In the genomic region with DNA sequence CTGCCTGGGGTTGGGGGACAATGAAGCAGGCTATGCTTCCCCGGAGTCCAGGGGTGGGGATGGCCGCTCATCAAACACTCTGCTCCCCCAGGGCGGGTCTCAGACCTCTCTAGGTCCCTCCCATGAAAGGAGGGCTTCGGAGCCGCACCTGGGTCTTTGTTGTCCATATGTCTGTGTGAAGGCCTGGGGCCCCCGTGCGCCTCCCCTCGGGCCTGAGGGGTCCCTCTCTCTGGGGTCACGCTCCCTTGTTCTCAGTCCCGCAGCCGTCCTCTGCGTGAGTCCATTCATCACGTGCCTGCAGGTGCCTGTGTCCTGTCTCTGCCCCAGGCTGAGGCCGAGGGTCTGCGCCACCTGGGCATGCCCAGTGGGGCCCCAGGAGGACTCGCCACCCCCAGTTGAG, we compare ENCODE assay signal across 15 cellular contexts. TPM values are rescaled to one million over a fixed set of nuclear protein-coding genes. Genes with fewer than 3 reads are reported as not detected.
DNase-seq lines count a peak whose midpoint lies in the region.
"Had no signal": no experiment of that assay in that cellular context is flagged by ENCODE, and none has a peak within 500 bp of the region (broad histone marks: within the 10 kb centered on the region; RNA-seq: fewer than 3 reads in every experiment).

No MANE protein-coding gene starts in this region.

- DNase-seq in SK-N-MC (ENCODE audit: low read depth, low spot score) (no peak), mesenchymal stem cell (no peak), superior temporal gyrus (ENCODE audit: extremely low spot score) (no peak), DMS53 treated with DMSO at 0.1 percent for 48 hours (lab: John Stamatoyannopoulos, UW; ENCODE audit: unreplicated experiment) (no peak), GDM1 (lab: John Stamatoyannopoulos, UW) (no peak)
- DNase-seq: C1 segment of cervical spinal cord; Calu3; CD4-positive, alpha-beta memory T cell; COR-L47; DMS53; DND-41 had no signal

- no peak overlapping the region for H2BK12ac ChIP-seq in mesenchymal stem cell (ENCODE audit: low read length in 2 of 2)

- H3K4me1 ChIP-seq in BLaER1 treated with 17β-estradiol and CSF1 and Interleukin-3, amounts not matched to agents 10 nM and 100 nM = peaks cover 49 to 100% (median 99%) of the 10 kb centered on the region in 10 experiments
- peaks cover 65% of the 10 kb centered on the region for H3K4me1 ChIP-seq in mesenchymal stem cell (ENCODE audit: control insufficient read depth, insufficient read depth, low read depth, low read length)
- H3K4me1 ChIP-seq: HAP-1 had no signal

- H2BK15ac ChIP-seq in mesenchymal stem cell (ENCODE audit: low read depth, poor library complexity, severe bottlenecking) = no peak overlapping the region

- no peak overlapping the region for H4K8ac ChIP-seq in mesenchymal stem cell (ENCODE audit: low read length)

- peaks cover 70% of the 10 kb centered on the region for H3K79me1 ChIP-seq in mesenchymal stem cell (replicated peaks; ENCODE audit: low read length, poor library complexity, severe bottlenecking)

- H3K4me3 ChIP-seq in BLaER1 treated with 17β-estradiol and CSF1 and Interleukin-3, amounts not matched to agents 10 nM and 100 nM = peak overlapping the region in 1 of 10 experiments; percentile 41; a peak in 3 of 20 replicates
- 0 out of 2 replicates have a peak overlapping the region, but pooled peaks have one; percentile 33 for H3K4me3 ChIP-seq in SK-N-MC
- H3K4me3 ChIP-seq in mesenchymal stem cell (ENCODE audit: insufficient read depth in 1 of 2, low read depth in 1 of 2, low read length in 2 of 2) = no peak overlapping the region
- H3K4me3 ChIP-seq: GM12878, GM23338, HAP-1 had no signal

- no peak overlapping the region for H2AK5ac ChIP-seq in mesenchymal stem cell (ENCODE audit: low read length, severe bottlenecking)

- H2BK120ac ChIP-seq in mesenchymal stem cell (ENCODE audit: low read depth, low read length) = no peak overlapping the region

- peaks cover 0 to 18% (median 0%) of the 10 kb centered on the region in 11 experiments; a peak in 3 of 22 replicates for H3K36me3 ChIP-seq in BLaER1 treated with 17β-estradiol and CSF1 and Interleukin-3, amounts not matched to agents 10 nM and 100 nM
- H3K36me3 ChIP-seq in SK-N-MC (ENCODE audit: insufficient read depth, low read length) (no peaks in the 10 kb centered on the region), mesenchymal stem cell (ENCODE audit: control insufficient read depth in 1 of 2, insufficient read depth in 2 of 2, low read depth in 1 of 2, low read length in 2 of 2) (peaks cover 0 to 46% of the 10 kb centered on the region in 2 experiments)
- H3K36me3 ChIP-seq: HAP-1 had no signal

- H3K23ac ChIP-seq in mesenchymal stem cell (ENCODE audit: low read length in 2 of 2) = no peak overlapping the region

- H3K9ac ChIP-seq in BLaER1 treated with 17β-estradiol and CSF1 and Interleukin-3, amounts not matched to agents 10 nM and 100 nM = peak overlapping the region in 4 of 11 experiments; percentile 59 to 68 (median 62); a peak in 8 of 22 replicates
- H3K9ac ChIP-seq in SK-N-MC (ENCODE audit: insufficient read length) (peak overlapping the region; percentile 45), mesenchymal stem cell (ENCODE audit: low read length) (no peak overlapping the region)

- peak overlapping the region; percentile 33 to 99 (median 91); a peak in 20 of 22 replicates for H3K4me2 ChIP-seq in BLaER1 treated with 17β-estradiol and CSF1 and Interleukin-3, amounts not matched to agents 10 nM and 100 nM
- no peak overlapping the region for H3K4me2 ChIP-seq in mesenchymal stem cell (ENCODE audit: low read length, poor library complexity, severe bottlenecking)
- H3K4me2 ChIP-seq: GM23338 had no signal

- peak overlapping the region in 4 of 11 experiments; percentile 46 to 63 (median 56); a peak in 5 of 22 replicates for H3K27ac ChIP-seq in BLaER1 treated with 17β-estradiol and CSF1 and Interleukin-3, amounts not matched to agents 10 nM and 100 nM
- H3K27ac ChIP-seq in SK-N-MC (peak overlapping the region; percentile 83), mesenchymal stem cell (ENCODE audit: low read length, poor library complexity, severe bottlenecking) (no peak overlapping the region)

- no peak overlapping the region for H2BK5ac ChIP-seq in mesenchymal stem cell (ENCODE audit: low read depth, low read length, poor library complexity, severe bottlenecking)

- H3K9me3 ChIP-seq in BLaER1 treated with 17β-estradiol and CSF1 and Interleukin-3, amounts not matched to agents 10 nM and 100 nM (replicated peaks in 1 of 11) = no peaks in the 10 kb centered on the region
- H3K9me3 ChIP-seq in SK-N-MC (ENCODE audit: low read depth, low read length) (no peaks in the 10 kb centered on the region), mesenchymal stem cell (ENCODE audit: control insufficient read depth, low read length) (no peaks in the 10 kb centered on the region)
- H3K9me3 ChIP-seq: HAP-1 had no signal

- peaks cover 28 to 100% (median 98%) of the 10 kb centered on the region in 11 experiments; a peak in 20 of 22 replicates for H4K20me1 ChIP-seq in BLaER1 treated with 17β-estradiol and CSF1 and Interleukin-3, amounts not matched to agents 10 nM and 100 nM

- 92% methylated on average over 16 of the region's 16 CpGs for WGBS in mesenchymal stem cell

- H3K18ac ChIP-seq in mesenchymal stem cell (ENCODE audit: low read depth in 1 of 2, low read length in 2 of 2) = no peak overlapping the region

- H3K4ac ChIP-seq in mesenchymal stem cell (ENCODE audit: low read depth in 1 of 2, low read length in 2 of 2) = no peak overlapping the region

- peaks cover 0 to 37% (median 0%) of the 10 kb centered on the region in 11 experiments; a peak in 5 of 22 replicates for H3K27me3 ChIP-seq in BLaER1 treated with 17β-estradiol and CSF1 and Interleukin-3, amounts not matched to agents 10 nM and 100 nM
- no peaks in the 10 kb centered on the region for H3K27me3 ChIP-seq in mesenchymal stem cell (ENCODE audit: control insufficient read depth in 1 of 2, insufficient read depth in 1 of 2, low read length in 2 of 2)

- no peak overlapping the region for H2AFZ ChIP-seq in mesenchymal stem cell (ENCODE audit: low read depth, low read length)
- H2AFZ ChIP-seq: GM23338 had no signal

- no peak overlapping the region for H3K14ac ChIP-seq in mesenchymal stem cell (ENCODE audit: low read length in 2 of 2)

- peak overlapping the region; percentile 43 for H4K91ac ChIP-seq in mesenchymal stem cell (ENCODE audit: low read length)

RNA-seq across cellular contexts. Expression of gene BAHCC1, which starts 15.6 kb away (rescaled TPM):
- polyA plus RNA-seq in mesenchymal stem cell (2013, experiment 1 of 2) = 8.3 TPM
- 8.6 TPM for polyA plus RNA-seq in mesenchymal stem cell (2013, experiment 2 of 2)
- polyA plus RNA-seq: CD4-positive, alpha-beta memory T cell had no signal
